In the genomic region with DNA sequence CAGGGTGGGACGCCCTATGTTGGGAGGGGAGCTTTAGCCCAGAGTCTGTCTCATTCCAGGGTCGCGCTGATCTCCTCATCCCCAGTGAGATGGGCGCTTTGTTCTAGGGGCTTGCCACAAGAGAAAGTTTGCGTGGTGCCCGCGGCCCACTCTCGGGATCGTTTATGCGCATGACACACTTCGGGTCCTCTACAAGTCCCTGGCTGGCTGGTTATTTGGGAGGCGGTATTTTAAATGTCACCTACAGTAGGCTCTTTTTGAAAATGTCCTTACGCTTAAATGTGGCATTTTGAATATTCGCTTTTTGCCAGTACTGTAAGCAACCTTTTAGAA, we compare ENCODE assay signal across 8 cellular contexts. TPM values are rescaled to one million over a fixed set of nuclear protein-coding genes. Genes with fewer than 3 reads are reported as not detected.
DNase-seq lines count a peak whose midpoint lies in the region; ATAC-seq and TF ChIP-seq lines count a peak whose summit lies in the region.

No MANE protein-coding gene starts in this region.

- POLR2A ChIA-PET in GM10248 (lab: Yijun Ruan, JAX): interaction anchor here (0.9 to 1.0 kb wide), 2 partner anchors 8 to 10 kb away, joined by 3 read pairs; no protein-coding TSS in a partner anchor

- peak overlapping the region; percentile 95 for H3K4me3 ChIP-seq in Karpas-422 (ENCODE audit: low read length)
- peak overlapping the region; percentile 83 to 90 (median 89) for H3K4me3 ChIP-seq in skeletal muscle tissue (ENCODE audit: low read length in 3 of 3)

- no peak for TF ChIP-seq CTCF in GM10248 (IDR thresholded peaks at IDR 0.05; ENCODE audit: control extremely low read depth, extremely low read depth, low read depth, missing control alignments)

- H2AFZ ChIP-seq in Karpas-422 (ENCODE audit: low read length): 0 out of 2 replicates have a peak overlapping the region, but pooled peaks have one; percentile 44

- H3K79me2 ChIP-seq in Karpas-422 (ENCODE audit: low read length): peaks cover 91% of the 10 kb centered on the region

- H3K36me3 ChIP-seq in Karpas-422 (ENCODE audit: insufficient read depth, low read length) (peaks cover 23% of the 10 kb centered on the region), skeletal muscle tissue (ENCODE audit: control insufficient read depth in 3 of 3, insufficient read depth in 3 of 3, low read length in 3 of 3) (peaks cover 6 to 13% (median 12%) of the 10 kb centered on the region in 3 donors)

- H3K4me1 ChIP-seq in Karpas-422 (ENCODE audit: low read length) (peaks cover 46% of the 10 kb centered on the region), skeletal muscle tissue (ENCODE audit: control insufficient read depth in 3 of 3, insufficient read depth in 3 of 3, low read length in 3 of 3) (peaks cover 16 to 33% (median 24%) of the 10 kb centered on the region in 3 donors)

- H3K9me3 ChIP-seq in Karpas-422 (ENCODE audit: low read length) (no peaks in the 10 kb centered on the region), skeletal muscle tissue (ENCODE audit: control insufficient read depth in 3 of 3, low read length in 3 of 3) (no peaks in the 10 kb centered on the region)

- H3K27me3 ChIP-seq in Karpas-422 (ENCODE audit: low read length): no peaks in the 10 kb centered on the region
- H3K27me3 ChIP-seq in skeletal muscle tissue (ENCODE audit: control insufficient read depth in 3 of 3, insufficient read depth in 3 of 3, low read length in 3 of 3): no peaks in the 10 kb centered on the region

- no peaks in the 10 kb centered on the region for H3K9me2 ChIP-seq in Karpas-422 (replicated peaks; ENCODE audit: insufficient read depth, low read length)

- CTCF ChIA-PET in GM10248 (lab: Yijun Ruan, JAX): interaction anchor here (1.1 to 2.0 kb wide), 4 partner anchors 10 to 178 kb away, joined by 3 to 4 read pairs (median 3); no protein-coding TSS in a partner anchor

- H3K9ac ChIP-seq in Karpas-422 (ENCODE audit: low read length): peak overlapping the region; percentile 95
- peak overlapping the region; percentile 84 to 89 (median 89) for H3K9ac ChIP-seq in skeletal muscle tissue (ENCODE audit: low read depth in 1 of 3, low read length in 3 of 3)

- H4K20me1 ChIP-seq in Karpas-422 (ENCODE audit: insufficient read depth, low read depth, low read length): no peaks in the 10 kb centered on the region

- ATAC-seq in HG03159 (IDR thresholded peaks at IDR 0.05; ENCODE audit: unreplicated experiment): no peak

- H3K27ac ChIP-seq in Karpas-422 (ENCODE audit: low read length) (peak overlapping the region; percentile 10), skeletal muscle tissue (ENCODE audit: low read depth, low read length) (peak overlapping the region; percentile 82)

- DNase-seq in A172 (ENCODE audit: low spot score): peak; percentile 3
- peak; percentile 23 for DNase-seq in GM10248 (ENCODE audit: extremely low spot score)
- peak; percentile 58 for DNase-seq in Karpas-422
- DNase-seq in activated T-helper 1 cell treated with Interleukin-2 at 50 U/mL for 16 hours (ENCODE audit: low read depth): peak; percentile 5
- peak in 39 of 42 donors; percentile 4 to 63 (median 33) for DNase-seq in head of caudate nucleus
- DNase-seq in DMS114 treated with DMSO at 0.1 percent for 48 hours (lab: John Stamatoyannopoulos, UW; ENCODE audit: unreplicated experiment): no peak

- H3K4me2 ChIP-seq in Karpas-422 (ENCODE audit: low read depth, low read length, poor library complexity, severe bottlenecking): peak overlapping the region; percentile 91

- intact Hi-C loops in head of caudate nucleus (cut with DNase I): no loop called here

RNA-seq across cellular contexts. Expression of a gene that starts 0.5 kb away (rescaled TPM):
- 57.5 and 102 TPM in 2 replicates for total RNA-seq in A172 (2014; rRNA removed; shearing (Covaris generic))
- total RNA-seq in Karpas-422 (2014; rRNA removed; shearing (Covaris generic); ENCODE audit: low replicate concordance): 17.1 and 53.9 TPM in 2 replicates
- total RNA-seq in skeletal muscle tissue: 27.1 TPM

RNA-seq across cellular contexts. Expression of a gene that starts 0.7 kb away (rescaled TPM):
- total RNA-seq in A172 (2014; rRNA removed; shearing (Covaris generic)): 118 and 125 TPM in 2 replicates
- 44.5 and 47.2 TPM in 2 replicates for total RNA-seq in Karpas-422 (2014; rRNA removed; shearing (Covaris generic); ENCODE audit: low replicate concordance)
- total RNA-seq in skeletal muscle tissue: 32.4 TPM

RNA-seq across cellular contexts. Expression of a gene that starts 24.0 kb away (rescaled TPM):
- 0.07 TPM in 1 of 2 replicates, not detected in the other for total RNA-seq in A172 (2014; rRNA removed; shearing (Covaris generic))
- 327 and 787 TPM in 2 replicates for total RNA-seq in Karpas-422 (2014; rRNA removed; shearing (Covaris generic); ENCODE audit: low replicate concordance)
- total RNA-seq in skeletal muscle tissue: 7.8 TPM

Comparison
In these comparisons a context has a peak if more than half of its experiments do, and no peak if none do; other contexts are left out.
1. RNA of a gene that starts 24.0 kb away (total RNA-seq): 327 to 787 TPM in Karpas-422; 7.8 TPM in skeletal muscle tissue (single experiment) and 0.07 TPM in A172; every median in the first group is over 10 times any median in the second.